Comparison of ENCODE assay signal across 27 cellular contexts in the genomic region with DNA sequence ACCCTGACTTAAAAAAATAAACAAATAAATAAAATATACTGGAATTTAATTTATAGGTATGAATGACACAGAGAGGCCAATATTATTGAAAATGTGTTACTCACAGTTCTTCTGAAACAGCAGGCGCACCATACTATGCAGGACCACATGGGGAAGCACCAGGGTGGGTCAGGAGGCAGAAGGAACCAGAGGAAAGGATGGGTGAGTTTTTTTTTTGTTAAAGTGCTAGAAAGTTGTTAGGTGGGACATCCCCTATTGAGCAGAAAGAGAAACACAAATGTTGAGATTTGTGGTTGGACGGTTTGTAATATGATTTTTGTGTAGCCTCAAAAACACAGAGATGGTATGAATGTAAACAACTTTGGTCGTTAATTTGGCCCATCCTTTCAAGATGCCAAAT. TPM values are rescaled to one million over a fixed set of nuclear protein-coding genes. Genes with fewer than 3 reads are reported as not detected.
DNase-seq lines count a peak whose midpoint lies in the region; ATAC-seq, FAIRE-seq and TF ChIP-seq lines count a peak whose summit lies in the region.
"Had no signal": no experiment of that assay in that cellular context is flagged by ENCODE, and none has a peak within 500 bp of the region (broad histone marks: within the 10 kb centered on the region; RNA-seq: fewer than 3 reads in every experiment).

No MANE protein-coding gene starts in this region.

- no peak for TF ChIP-seq RAD21 in GM12878 (IDR thresholded peaks at IDR 0.05; ENCODE audit: insufficient read depth, low read depth, low read length)

- intact Hi-C loops in GM12878 (cut with micrococcal nuclease; ENCODE audit: unreplicated experiment) = no loop called here

- POLR2A ChIA-PET in GM12878 (lab: Charles Lee) = no interaction called here

- peak overlapping the region; percentile 18; the same call in 1 of the 2 replicates for H3K4me2 ChIP-seq in GM12878 (ENCODE audit: control insufficient read depth, insufficient read depth)
- no peak overlapping the region for H3K4me2 ChIP-seq in trophoblast cell (ENCODE audit: low read length)
- H3K4me2 ChIP-seq: smooth muscle cell had no signal

- H3K4me1 ChIP-seq in GM12878 (ENCODE audit: control insufficient read depth, insufficient read depth, low read length) (peaks cover 27% of the 10 kb centered on the region), trophoblast cell (ENCODE audit: control insufficient read depth in 1 of 2, insufficient read depth in 2 of 2, low read length in 2 of 2) (no peaks in the 10 kb centered on the region)

- H4K91ac ChIP-seq in trophoblast cell (ENCODE audit: low read depth, low read length) = no peak overlapping the region

- no peak overlapping the region for H3K4ac ChIP-seq in trophoblast cell (ENCODE audit: low read depth, low read length)

- no peak for TF ChIP-seq POLR2A in GM12878 (IDR thresholded peaks at IDR 0.05; ENCODE audit: low read depth, low read length)

- H2AK5ac ChIP-seq in trophoblast cell (ENCODE audit: low read length) = no peak overlapping the region

- H3K79me1 ChIP-seq in trophoblast cell (ENCODE audit: low read length) = no peaks in the 10 kb centered on the region

- H4K20me1 ChIP-seq in GM12878 (ENCODE audit: control insufficient read depth, insufficient read depth) = no peaks in the 10 kb centered on the region

- no peak overlapping the region for H2BK5ac ChIP-seq in trophoblast cell (ENCODE audit: low read depth, low read length, poor library complexity)

- RAD21 ChIA-PET in GM12878 (lab: Charles Lee; ENCODE audit: unreplicated experiment) = no interaction called here

- H3K23ac ChIP-seq in trophoblast cell (ENCODE audit: low read length) = no peak overlapping the region

- H3K4me3 ChIP-seq in GM12878 = no peak overlapping the region
- no peak overlapping the region for H3K4me3 ChIP-seq in trophoblast cell (ENCODE audit: low read depth, low read length)
- no peak overlapping the region for H3K4me3 ChIP-seq in foreskin fibroblast (ENCODE audit: low read depth in 1 of 2, low read length in 2 of 2)
- H3K4me3 ChIP-seq: cardiac muscle cell, esophagus squamous epithelium, gastrocnemius medialis, left lung, MG63, smooth muscle cell, stomach, tibial artery had no signal

- H3K36me3 ChIP-seq in GM12878 (ENCODE audit: control insufficient read depth in 2 of 2, insufficient read depth in 2 of 2, low read length in 1 of 2) (no peaks in the 10 kb centered on the region), trophoblast cell (ENCODE audit: control insufficient read depth in 1 of 2, insufficient read depth in 2 of 2, low read length in 2 of 2) (no peaks in the 10 kb centered on the region)
- H3K36me3 ChIP-seq: cardiac muscle cell, esophagus squamous epithelium, gastrocnemius medialis, left lung, MG63, tibial artery had no signal

- FAIRE-seq in GM19239 (lab: Jason Lieb, UNC) = peak; percentile 69
- peak; percentile 44 for FAIRE-seq in GM12878 (lab: Jason Lieb, UNC)
- FAIRE-seq: G401.6 had no signal

- H2BK12ac ChIP-seq in trophoblast cell (ENCODE audit: low read length) = no peak overlapping the region

- H4K12ac ChIP-seq in trophoblast cell (ENCODE audit: low read depth, low read length) = no peak overlapping the region

- TF ChIP-seq CTCF in GM12878 (IDR thresholded peaks at IDR 0.05 in 2 of 3, conservative IDR thresholded peaks at IDR 0.05 in 1 of 3; ENCODE audit: control insufficient read depth in 2 of 3, extremely low read depth in 1 of 3, insufficient read depth in 1 of 3, low read depth in 3 of 3, low read length in 3 of 3) (no peak), foreskin fibroblast (IDR thresholded peaks at IDR 0.05; ENCODE audit: low read depth, low read length) (no peak)

- no peak overlapping the region for H2BK120ac ChIP-seq in trophoblast cell (ENCODE audit: insufficient read depth, low read length, poor library complexity)

- H3K18ac ChIP-seq in trophoblast cell (ENCODE audit: low read length) = no peak overlapping the region

- TF ChIP-seq EP300 in GM12878 (IDR thresholded peaks at IDR 0.05; ENCODE audit: borderline replicate concordance in 1 of 2, control insufficient read depth in 1 of 2, low read depth in 2 of 2, low read length in 2 of 2) = no peak

- peaks cover 35% of the 10 kb centered on the region for H3K79me2 ChIP-seq in GM12878 (ENCODE audit: control insufficient read depth, insufficient read depth, low read length)
- no peaks in the 10 kb centered on the region for H3K79me2 ChIP-seq in trophoblast cell (ENCODE audit: control insufficient read depth, insufficient read depth, low read length, poor library complexity)

- BruUV-seq in GM12878 (replicated peaks; lab: Mats Ljungman, UMichigan) = TSS peak; percentile 43

- H3K27me3 ChIP-seq in GM12878 (replicated peaks in 1 of 2; ENCODE audit: control insufficient read depth in 2 of 2, insufficient read depth in 2 of 2, low read length in 1 of 2) = no peaks in the 10 kb centered on the region
- no peaks in the 10 kb centered on the region for H3K27me3 ChIP-seq in trophoblast cell (ENCODE audit: insufficient read depth, low read length)
- H3K27me3 ChIP-seq: cardiac muscle cell, esophagus squamous epithelium, gastrocnemius medialis, left lung, MG63, stomach, tibial artery had no signal

- H2AFZ ChIP-seq in GM12878 (ENCODE audit: control insufficient read depth, low read depth, low read length) (no peak overlapping the region), trophoblast cell (ENCODE audit: insufficient read depth, low read length, poor library complexity) (no peak overlapping the region)

- DNase-seq in stimulated activated CD4-positive, alpha-beta T cell treated with anti-CD3 and anti-CD28 coated beads, Interleukin-1b, Interleukin-23, amount 100 ng/mL, for 48 hours = peak; percentile 34
- no peak for DNase-seq in stimulated activated CD4-positive, alpha-beta T cell treated with anti-CD3 and anti-CD28 coated beads, Interleukin-4, amount 100 ng/mL, for 1 hour
- no peak for DNase-seq in GM19239 (ENCODE audit: insufficient read length, low spot score)
- peak; percentile 12 for DNase-seq in GM12878 (ENCODE audit: low read depth, low spot score)
- no peak for DNase-seq in trophoblast cell
- DNase-seq in foreskin fibroblast = no peak
- no peak for DNase-seq in anterior cingulate cortex (lab: John Stamatoyannopoulos, UW)
- DNase-seq: activated CD8-positive, alpha-beta memory T cell treated with anti-CD3 and anti-CD28 coated beads, Interleukin-2, amount 50 U/mL, for 48 hours; aorta; cortex of kidney; DMS53; endodermal cell; esophagus squamous epithelium; gastrocnemius medialis; hippocampal formation; KBM-7; left lung; MG63; NCI-H1417; NCI-H2081; NCI-H226; NCI-H748 treated with DMSO at 0.1 percent for 48 hours; stomach; tibial artery had no signal

- no peak overlapping the region for H3K9ac ChIP-seq in GM12878 (ENCODE audit: control insufficient read depth, insufficient read depth, low read length)
- H3K9ac ChIP-seq in trophoblast cell (ENCODE audit: low read length) = no peak overlapping the region

- 57% methylated on average over 3 of the region's 3 CpGs for WGBS in GM12878 (ENCODE audit: insufficient coverage, insufficient replicate concordance, low lambda C conversion rate, missing lambda C conversion rate)
- WGBS in trophoblast cell (ENCODE audit: extremely low coverage, insufficient coverage, insufficient read length) = no CpG with 5 or more reads among the region's 3 CpGs

- in situ Hi-C loops in GM12878 (cut with MboI) = no loop called here

- CTCF ChIA-PET in GM12878 (lab: Yijun Ruan, JAX) = no interaction called here

- H3K9me3 ChIP-seq in GM12878 (replicated peaks; ENCODE audit: control insufficient read depth, insufficient read depth, low read length) (peaks cover 4% of the 10 kb centered on the region; the same call in 2 of the 3 replicates), trophoblast cell (ENCODE audit: insufficient read depth, low read depth, low read length) (no peaks in the 10 kb centered on the region)
- H3K9me3 ChIP-seq: gastrocnemius medialis, MG63, tibial artery had no signal

- H3K27ac ChIP-seq in GM12878 (ENCODE audit: control insufficient read depth, insufficient read depth) = peak overlapping the region; percentile 12; the same call in 1 of the 2 replicates
- no peak overlapping the region for H3K27ac ChIP-seq in trophoblast cell (ENCODE audit: low read depth, low read length)
- H3K27ac ChIP-seq: cardiac muscle cell, esophagus squamous epithelium, gastrocnemius medialis, left lung, stomach, tibial artery had no signal

- SMC1A ChIA-PET in GM12878 (lab: Charles Lee; ENCODE audit: uncharacterized antibody, unreplicated experiment) = no interaction called here

- no peak overlapping the region for H3K14ac ChIP-seq in trophoblast cell (ENCODE audit: low read length)

- H4K8ac ChIP-seq in trophoblast cell (ENCODE audit: low read depth, low read length) = no peak overlapping the region

- ATAC-seq in GM12878 = peak; percentile 80
- ATAC-seq: gastrocnemius medialis, left lung had no signal

RNA-seq across cellular contexts. Expression of gene PTPRA, which starts 26.0 kb away (rescaled TPM):
- 90.5 and 96.2 TPM in 2 replicates for total RNA-seq in GM12878 (2013; cell fraction: nucleolus; rRNA removed)
- 33.6 and 34.3 TPM in 2 replicates for total RNA-seq in GM12878 (2014; rRNA removed)
- 26.5 and 28.9 TPM in 2 replicates for total RNA-seq in GM12878 (2014; rRNA removed; fragmentation: Illumina TruSeq; extraction: Trizol)
- total RNA-seq in GM12878 (2021) = 39.3 and 40.2 TPM in 2 replicates
- 18.7 TPM for polyA plus RNA-seq in GM12878 (2011; ENCODE audit: low read depth)
- 61.9 and 75.7 TPM in 2 replicates for polyA plus RNA-seq in GM12878 (2011; rRNA removed)
- 36.1 and 37.8 TPM in 2 replicates for polyA plus RNA-seq in GM12878 (2011; cell fraction: cytosol; rRNA removed)
- 48.7 and 58.2 TPM in 2 replicates for polyA plus RNA-seq in GM12878 (2011; cell fraction: nucleus; rRNA removed)
- polyA plus RNA-seq in GM12878 (2012) = 22.9 and 28.1 TPM in 2 replicates
- polyA plus RNA-seq in GM12878 (2014; fragmentation: Illumina TruSeq; extraction: Trizol) = 62.1 and 71.5 TPM in 2 replicates
- 1 to 10 TPM; 3.9 to 8.0 TPM for polyA plus RNA-seq in GM12878 (2014; fragmentation: Nextera tagmentation; extraction: Ambion mirVana)
- polyA plus RNA-seq in GM12878 (2014; rRNA removed) = 34.9 and 36.0 TPM in 2 replicates
- polyA plus RNA-seq in GM12878 (2016; fragmentation: Nextera tagmentation; extraction: Ambion mirVana) = 10 to 100 TPM; 15.6 to 36.5 TPM
- 43.7 and 65.3 TPM in 2 replicates for polyA minus RNA-seq in GM12878 (2011; rRNA and poly(A)+ RNA removed)
- 15.0 and 20.7 TPM in 2 replicates for polyA minus RNA-seq in GM12878 (2011; cell fraction: cytosol; rRNA and poly(A)+ RNA removed)
- 19.7 and 23.9 TPM in 2 replicates for polyA minus RNA-seq in GM12878 (2011; cell fraction: nucleus; rRNA and poly(A)+ RNA removed)
- 62.0 and 68.3 TPM in 2 replicates for polyA plus RNA-seq in trophoblast cell (2013)

RNA-seq across cellular contexts. Expression of gene VPS16, which starts 58.7 kb away (rescaled TPM):
- total RNA-seq in GM12878 (2013; cell fraction: nucleolus; rRNA removed) = 24.4 and 24.7 TPM in 2 replicates
- total RNA-seq in GM12878 (2014; rRNA removed) (26.6 and 27.2 TPM in 2 replicates), GM12878 (2014; rRNA removed; fragmentation: Illumina TruSeq; extraction: Trizol) (16.1 and 16.8 TPM in 2 replicates), GM12878 (2021) (35.9 and 37.5 TPM in 2 replicates)
- polyA plus RNA-seq in GM12878 (2011; ENCODE audit: low read depth) = 15.1 TPM
- polyA plus RNA-seq in GM12878 (2011; rRNA removed) (15.6 and 29.9 TPM in 2 replicates), GM12878 (2014; fragmentation: Illumina TruSeq; extraction: Trizol) (9.5 and 18.1 TPM in 2 replicates), GM12878 (2014; fragmentation: Nextera tagmentation; extraction: Ambion mirVana) (10 to 100 TPM in 1 of 2 experiments, 1 to 10 TPM in 1; 8.4 to 19.4 TPM), GM12878 (2014; rRNA removed) (31.8 and 34.3 TPM in 2 replicates), GM12878 (2016; fragmentation: Nextera tagmentation; extraction: Ambion mirVana) (10 to 100 TPM; 26.3 to 26.5 TPM)
- 32.6 and 42.1 TPM in 2 replicates for polyA plus RNA-seq in GM12878 (2011; cell fraction: cytosol; rRNA removed)
- polyA plus RNA-seq in GM12878 (2011; cell fraction: nucleus; rRNA removed) = 161 and 180 TPM in 2 replicates
- polyA plus RNA-seq in GM12878 (2012) = 22.8 and 23.0 TPM in 2 replicates
- polyA minus RNA-seq in GM12878 (2011; rRNA and poly(A)+ RNA removed) = 31.6 and 44.2 TPM in 2 replicates
- polyA minus RNA-seq in GM12878 (2011; cell fraction: cytosol; rRNA and poly(A)+ RNA removed) = 14.2 and 15.5 TPM in 2 replicates
- 34.2 and 39.6 TPM in 2 replicates for polyA minus RNA-seq in GM12878 (2011; cell fraction: nucleus; rRNA and poly(A)+ RNA removed)
- polyA plus RNA-seq in trophoblast cell (2013) = 18.4 and 19.2 TPM in 2 replicates

RNA-seq across cellular contexts. Expression of gene PCED1A, which starts 58.8 kb away (rescaled TPM):
- total RNA-seq in GM12878 (2013; cell fraction: nucleolus; rRNA removed) = 46.9 and 56.1 TPM in 2 replicates
- 16.0 and 17.8 TPM in 2 replicates for total RNA-seq in GM12878 (2014; rRNA removed)
- total RNA-seq in GM12878 (2014; rRNA removed; fragmentation: Illumina TruSeq; extraction: Trizol) = 9.1 and 9.5 TPM in 2 replicates
- 24.0 and 28.6 TPM in 2 replicates for total RNA-seq in GM12878 (2021)
- polyA plus RNA-seq in GM12878 (2011; ENCODE audit: low read depth) = 11.6 TPM
- 9.1 and 18.8 TPM in 2 replicates for polyA plus RNA-seq in GM12878 (2011; rRNA removed)
- polyA plus RNA-seq in GM12878 (2011; cell fraction: cytosol; rRNA removed) = 20.9 and 28.3 TPM in 2 replicates
- 114 and 156 TPM in 2 replicates for polyA plus RNA-seq in GM12878 (2011; cell fraction: nucleus; rRNA removed)
- polyA plus RNA-seq in GM12878 (2012) = 30.4 and 31.3 TPM in 2 replicates
- polyA plus RNA-seq in GM12878 (2014; fragmentation: Illumina TruSeq; extraction: Trizol) = 3.9 and 11.3 TPM in 2 replicates
- 10 to 100 TPM in 1 of 2 experiments, 1 to 10 TPM in 1; 4.5 to 12.7 TPM for polyA plus RNA-seq in GM12878 (2014; fragmentation: Nextera tagmentation; extraction: Ambion mirVana)
- polyA plus RNA-seq in GM12878 (2014; rRNA removed) = 30.9 and 33.7 TPM in 2 replicates
- 10 to 100 TPM in 1 of 2 experiments, 1 to 10 TPM in 1; 7.0 to 11.2 TPM for polyA plus RNA-seq in GM12878 (2016; fragmentation: Nextera tagmentation; extraction: Ambion mirVana)
- 4.1 and 6.3 TPM in 2 replicates for polyA minus RNA-seq in GM12878 (2011; rRNA and poly(A)+ RNA removed)
- 6.7 and 10.7 TPM in 2 replicates for polyA minus RNA-seq in GM12878 (2011; cell fraction: cytosol; rRNA and poly(A)+ RNA removed)
- polyA minus RNA-seq in GM12878 (2011; cell fraction: nucleus; rRNA and poly(A)+ RNA removed) = 16.2 and 19.4 TPM in 2 replicates
- 31.4 and 32.3 TPM in 2 replicates for polyA plus RNA-seq in trophoblast cell (2013)

Comparison
In these comparisons a context has a peak if more than half of its experiments do, and no peak if none do; other contexts are left out.
1. DNase-seq: peak in stimulated activated CD4-positive, alpha-beta T cell treated with anti-CD3 and anti-CD28 coated beads, Interleukin-1b, Interleukin-23, amount 100 ng/mL, for 48 hours (single experiment) and GM12878 (single experiment); none in stimulated activated CD4-positive, alpha-beta T cell treated with anti-CD3 and anti-CD28 coated beads, Interleukin-4, amount 100 ng/mL, for 1 hour (single experiment), GM19239 (single experiment), trophoblast cell (0 of 2), foreskin fibroblast (0 of 2) and anterior cingulate cortex (0 of 58).